ENCODE assay signal across 13 cellular contexts in genomic region chr12:102955926-102956737, GRCh38. TPM values are rescaled to one million over a fixed set of nuclear protein-coding genes. Genes with fewer than 3 reads are reported as not detected.
A peak's percentile ranks its signal among the peaks of the same experiment; 100 is the strongest.
DNase-seq lines count a peak whose midpoint lies in the region; ATAC-seq and TF ChIP-seq lines count a peak whose summit lies in the region.
"Had no signal": no experiment of that assay in that cellular context is flagged by ENCODE, and none has a peak within 500 bp of the region (broad histone marks: within the 10 kb centered on the region; RNA-seq: fewer than 3 reads in every experiment).

No MANE protein-coding gene starts in this region.

- dilution Hi-C loops in mammary epithelial cell (cut with HindIII; ENCODE audit: low sequenced_read_pairs): no loop called here

- ATAC-seq in GM21515 (IDR thresholded peaks at IDR 0.05; ENCODE audit: unreplicated experiment): no peak

- DNase-seq in mammary epithelial cell: no peak
- DNase-seq in breast epithelium (ENCODE audit: low spot score in 2 of 2): no peak
- DNase-seq in SHP77 treated with DMSO at 0.1 percent for 48 hours (lab: John Stamatoyannopoulos, UW): peak; percentile 23
- DNase-seq in iPS-NIHi11 (ENCODE audit: low spot score): peak; percentile 36
- no peak for DNase-seq in tibial nerve (ENCODE audit: low spot score in 2 of 2)
- no peak for DNase-seq in stimulated activated naive CD4-positive, alpha-beta T cell (lab: John Stamatoyannopoulos, UW)
- DNase-seq in AG08395 (ENCODE audit: low spot score): no peak
- DNase-seq: NCI-H226; stimulated activated CD4-positive, alpha-beta T cell treated with anti-CD3 and anti-CD28 coated beads, Interleukin-15, amount 100 ng/mL, for 24 hours had no signal

- H3K4me3 ChIP-seq in mammary epithelial cell (replicated peaks in 1 of 3; ENCODE audit: insufficient read depth in 1 of 3, low read depth in 2 of 3, low read length in 3 of 3): no peak overlapping the region
- H3K4me3 ChIP-seq in breast epithelium: peak overlapping the region in 1 of 3 donors; percentile 25
- H3K4me3 ChIP-seq in tibial nerve: peak overlapping the region in 3 of 4 donors; percentile 1 to 53 (median 11)
- H3K4me3 ChIP-seq: SK-N-MC had no signal

- H3K27ac ChIP-seq in mammary epithelial cell (ENCODE audit: insufficient read depth, low read depth, low read length): no peak overlapping the region
- H3K27ac ChIP-seq in breast epithelium: no peak overlapping the region
- no peak overlapping the region for H3K27ac ChIP-seq in tibial nerve
- H3K27ac ChIP-seq: SK-N-MC had no signal

- no peak overlapping the region for H3K9ac ChIP-seq in mammary epithelial cell (ENCODE audit: insufficient read depth, low read length)

- no peaks in the 10 kb centered on the region for H3K79me2 ChIP-seq in mammary epithelial cell (ENCODE audit: insufficient read depth, low read length)

- no peak for TF ChIP-seq CTCF in mammary epithelial cell (conservative IDR thresholded peaks at IDR 0.05 in 1 of 2, IDR thresholded peaks at IDR 0.05 in 1 of 2; ENCODE audit: extremely low read depth in 1 of 2, insufficient read depth in 1 of 2, low read depth in 1 of 2, low read length in 2 of 2)
- TF ChIP-seq CTCF in breast epithelium (IDR thresholded peaks at IDR 0.05): no peak
- TF ChIP-seq CTCF in tibial nerve (IDR thresholded peaks at IDR 0.05): no peak

- H3K9me3 ChIP-seq in mammary epithelial cell (replicated peaks; ENCODE audit: insufficient read depth, low read length) (no peaks in the 10 kb centered on the region), breast epithelium (no peaks in the 10 kb centered on the region), tibial nerve (no peaks in the 10 kb centered on the region)

- WGBS in mammary epithelial cell (ENCODE audit: low coverage, missing lambda C conversion rate): 11% methylated on average over 24 of the region's 50 CpGs
- WGBS in tibial nerve, 2 donors: 16 to 19% methylated on average over 14 to 16 of the region's 50 CpGs

- BruUV-seq in mammary epithelial cell (replicated peaks; lab: Mats Ljungman, UMichigan): no TSS peak

- H2AFZ ChIP-seq in mammary epithelial cell (ENCODE audit: low read depth, low read length): no peak overlapping the region

- H3K27me3 ChIP-seq in mammary epithelial cell (ENCODE audit: insufficient read depth, low read length) (peaks cover 55% of the 10 kb centered on the region), breast epithelium (peaks cover 3 to 92% of the 10 kb centered on the region in 2 donors), tibial nerve (peaks cover 0 to 84% of the 10 kb centered on the region in 2 donors)

- H4K20me1 ChIP-seq in mammary epithelial cell (ENCODE audit: insufficient read depth, low read length): no peaks in the 10 kb centered on the region

- H3K36me3 ChIP-seq in mammary epithelial cell (ENCODE audit: insufficient read depth, low read length): no peaks in the 10 kb centered on the region
- no peaks in the 10 kb centered on the region for H3K36me3 ChIP-seq in breast epithelium
- H3K36me3 ChIP-seq in tibial nerve: no peaks in the 10 kb centered on the region

- intact Hi-C loops in mammary epithelial cell (cut with micrococcal nuclease) (no loop called here), breast epithelium (cut with DNase I; ENCODE audit: low total_unique reads) (no loop called here)

- TF ChIP-seq POLR2A in breast epithelium (IDR thresholded peaks at IDR 0.05): no peak
- TF ChIP-seq POLR2A in tibial nerve (IDR thresholded peaks at IDR 0.05): no peak

- in situ Hi-C loops in mammary epithelial cell (cut with MboI; ENCODE audit: low sequenced_read_pairs in 2 of 2): no loop called here

- no peak for TF ChIP-seq EP300 in tibial nerve (IDR thresholded peaks at IDR 0.05)

- peak overlapping the region; percentile 41 for H3K4me2 ChIP-seq in mammary epithelial cell (ENCODE audit: insufficient read depth, low read depth, low read length)

- peaks cover 5% of the 10 kb centered on the region for H3K4me1 ChIP-seq in mammary epithelial cell (ENCODE audit: insufficient read depth, low read length)
- H3K4me1 ChIP-seq in breast epithelium: peaks cover 0 to 5% of the 10 kb centered on the region in 2 donors
- H3K4me1 ChIP-seq in tibial nerve: peaks cover 0 to 33% (median 6%) of the 10 kb centered on the region in 4 donors

- CTCF ChIA-PET in mammary epithelial cell (lab: Charles Lee; ENCODE audit: low non-redundant PET): no interaction called here

RNA-seq across cellular contexts. Expression of gene ASCL1, which starts 1.3 kb away (rescaled TPM):
- total RNA-seq in mammary epithelial cell (not detected), breast epithelium (under 1 TPM in 1 of 3 donors, not detected in 2; 0.15 TPM), tibial nerve (1 to 10 TPM in 1 of 4 donors, not detected in 3; 1.6 TPM)
- polyA plus RNA-seq in mammary epithelial cell: not detected
- polyA minus RNA-seq in mammary epithelial cell: not detected
- total RNA-seq: fibroblast of lung had no signal
- polyA plus RNA-seq: fibroblast of lung had no signal

RNA-seq across cellular contexts. Expression of gene PAH, which starts 39.1 kb away (rescaled TPM):
- under 1 TPM in 1 of 2 donors, not detected in 1; 0.17 TPM for total RNA-seq in mammary epithelial cell
- polyA plus RNA-seq in mammary epithelial cell: not detected
- polyA minus RNA-seq in mammary epithelial cell: not detected
- total RNA-seq in breast epithelium: 1 to 10 TPM in 1 of 3 donors, not detected in 2; 2.8 TPM
- 1 to 10 TPM in 1 of 4 donors, not detected in 3; 1.5 TPM for total RNA-seq in tibial nerve
- total RNA-seq: fibroblast of lung had no signal
- polyA plus RNA-seq: BJ, fibroblast of lung had no signal

Comparison
In these comparisons a context has a peak if more than half of its experiments do, and no peak if none do; other contexts are left out.
1. DNase-seq: peak in SHP77 treated with DMSO at 0.1 percent for 48 hours (single experiment) and iPS-NIHi11 (single experiment); none in mammary epithelial cell (single experiment), breast epithelium (0 of 2), tibial nerve (0 of 2), stimulated activated naive CD4-positive, alpha-beta T cell (0 of 6) and AG08395 (single experiment).
2. H3K4me3 ChIP-seq: peak in tibial nerve (3 of 4); none in mammary epithelial cell (0 of 3).